ENCODE assay signal across 11 cellular contexts in genomic region chr10:48309711-48310226, GRCh38. TPM values are rescaled to one million over a fixed set of nuclear protein-coding genes. Genes with fewer than 3 reads are reported as not detected.
A peak's percentile ranks its signal among the peaks of the same experiment; 100 is the strongest.
DNase-seq lines count a peak whose midpoint lies in the region; ATAC-seq and TF ChIP-seq lines count a peak whose summit lies in the region.
"Had no signal": no experiment of that assay in that cellular context is flagged by ENCODE, and none has a peak within 500 bp of the region (broad histone marks: within the 10 kb centered on the region; RNA-seq: fewer than 3 reads in every experiment).

No MANE protein-coding gene starts in this region.

- H3K4me1 ChIP-seq in colonic mucosa: peaks cover 5% of the 10 kb centered on the region

- peaks cover 48% of the 10 kb centered on the region for H3K4me1 Mint-ChIP-seq in activated T-cell treated with anti-CD3 and anti-CD28 coated beads, Interleukin-2, amount 50 U/mL, for 72 hours (ENCODE audit: low read depth)
- H3K4me1 Mint-ChIP-seq in stimulated activated effector memory CD8-positive, alpha-beta T cell treated with anti-CD3 and anti-CD28 coated beads, Interleukin-12 subunit alpha, Interleukin-12 subunit beta, amount 100 ng/mL, for 72 hours: peaks cover 36% of the 10 kb centered on the region

- intact Hi-C loops in colonic mucosa (cut with DNase I): no loop called here

- H3K4me3 ChIP-seq in LNCaP clone FGC (ENCODE audit: low read depth, low read length) (no peak overlapping the region), colonic mucosa (no peak overlapping the region)

- no peaks in the 10 kb centered on the region for H3K36me3 ChIP-seq in colonic mucosa

- peaks cover 0 to 2% of the 10 kb centered on the region in 2 donors for H3K36me3 Mint-ChIP-seq in activated T-cell treated with anti-CD3 and anti-CD28 coated beads, Interleukin-2, amount 50 U/mL, for 72 hours (ENCODE audit: insufficient read depth in 2 of 2)
- H3K36me3 Mint-ChIP-seq in stimulated activated effector memory CD8-positive, alpha-beta T cell treated with anti-CD3 and anti-CD28 coated beads, Interleukin-12 subunit alpha, Interleukin-12 subunit beta, amount 100 ng/mL, for 72 hours: peaks cover 7% of the 10 kb centered on the region
- H3K36me3 Mint-ChIP-seq: activated naive CD4-positive, alpha-beta T cell treated with anti-CD3 and anti-CD28 coated beads, Interleukin-2, amount 10 ng/mL, durations not matched to agents 7 days and 5 days had no signal

- no peaks in the 10 kb centered on the region for H3K27me3 Mint-ChIP-seq in activated T-cell treated with anti-CD3 and anti-CD28 coated beads, Interleukin-2, amount 50 U/mL, for 72 hours (ENCODE audit: low read depth)

- H3K27ac Mint-ChIP-seq in activated T-cell treated with anti-CD3 and anti-CD28 coated beads, Interleukin-2, amount 50 U/mL, for 72 hours: peak overlapping the region; percentile 32
- no peak overlapping the region for H3K27ac Mint-ChIP-seq in stimulated activated effector memory CD8-positive, alpha-beta T cell treated with anti-CD3 and anti-CD28 coated beads, Interleukin-12 subunit alpha, Interleukin-12 subunit beta, amount 100 ng/mL, for 72 hours
- H3K27ac Mint-ChIP-seq: activated naive CD4-positive, alpha-beta T cell treated with anti-CD3 and anti-CD28 coated beads, Interleukin-2, amount 10 ng/mL, durations not matched to agents 7 days and 5 days had no signal

- TF ChIP-seq CTCF in LNCaP clone FGC (IDR thresholded peaks at IDR 0.05; ENCODE audit: control insufficient read depth, extremely low read depth, insufficient read depth) (peak; percentile 66), colonic mucosa (IDR thresholded peaks at IDR 0.05) (peak; percentile 19)

- H3K9ac ChIP-seq in colonic mucosa (ENCODE audit: low read depth in 2 of 2, low read length in 2 of 2): no peak overlapping the region

- no peak for DNase-seq in activated T-cell treated with anti-CD3 and anti-CD28 coated beads, Interleukin-2, amount 50 U/mL, for 72 hours
- no peak for DNase-seq in activated T-cell treated with anti-CD3 and anti-CD28 coated beads, Interleukin-2, amount 50 U/mL, for 1 hour
- no peak for DNase-seq in LNCaP clone FGC (ENCODE audit: low read depth)
- DNase-seq in colonic mucosa: no peak
- DNase-seq in stimulated activated effector memory CD8-positive, alpha-beta T cell treated with anti-CD3 and anti-CD28 coated beads, Interleukin-12 subunit alpha, Interleukin-12 subunit beta, amount 100 ng/mL, for 72 hours (ENCODE audit: low spot score in 2 of 2): peak in 1 of 2 donors; percentile 49
- DNase-seq in globus pallidus (ENCODE audit: low spot score): no peak
- no peak for DNase-seq in dedifferentiated amniotic fluid mesenchymal stem cell (ENCODE audit: extremely low spot score)
- DNase-seq: activated naive CD4-positive, alpha-beta T cell treated with anti-CD3 and anti-CD28 coated beads, Interleukin-2, amount 10 ng/mL, durations not matched to agents 7 days and 5 days; NCI-H2081; occipital lobe had no signal

- no peaks in the 10 kb centered on the region for H3K9me3 ChIP-seq in colonic mucosa

- no peaks in the 10 kb centered on the region for H3K27me3 ChIP-seq in colonic mucosa

- H3K27ac ChIP-seq in colonic mucosa: no peak overlapping the region

- peak; percentile 58 to 61 for ATAC-seq in activated T-cell treated with anti-CD3 and anti-CD28 coated beads, Interleukin-2, amount 50 U/mL, for 72 hours (replicated peaks in 1 of 2)
- peak; percentile 68 for ATAC-seq in stimulated activated effector memory CD8-positive, alpha-beta T cell treated with anti-CD3 and anti-CD28 coated beads, Interleukin-12 subunit alpha, Interleukin-12 subunit beta, amount 100 ng/mL, for 72 hours
- ATAC-seq in HG03439 (IDR thresholded peaks at IDR 0.05; ENCODE audit: unreplicated experiment): no peak

- H3K4me3 Mint-ChIP-seq in activated T-cell treated with anti-CD3 and anti-CD28 coated beads, Interleukin-2, amount 50 U/mL, for 72 hours: peak overlapping the region; percentile 48 to 53
- H3K4me3 Mint-ChIP-seq in stimulated activated effector memory CD8-positive, alpha-beta T cell treated with anti-CD3 and anti-CD28 coated beads, Interleukin-12 subunit alpha, Interleukin-12 subunit beta, amount 100 ng/mL, for 72 hours: peak overlapping the region; percentile 7
- H3K4me3 Mint-ChIP-seq: activated naive CD4-positive, alpha-beta T cell treated with anti-CD3 and anti-CD28 coated beads, Interleukin-2, amount 10 ng/mL, durations not matched to agents 7 days and 5 days had no signal

- H3K9me3 Mint-ChIP-seq in activated T-cell treated with anti-CD3 and anti-CD28 coated beads, Interleukin-2, amount 50 U/mL, for 72 hours: no peaks in the 10 kb centered on the region
- no peaks in the 10 kb centered on the region for H3K9me3 Mint-ChIP-seq in stimulated activated effector memory CD8-positive, alpha-beta T cell treated with anti-CD3 and anti-CD28 coated beads, Interleukin-12 subunit alpha, Interleukin-12 subunit beta, amount 100 ng/mL, for 72 hours
- H3K9me3 Mint-ChIP-seq: activated naive CD4-positive, alpha-beta T cell treated with anti-CD3 and anti-CD28 coated beads, Interleukin-2, amount 10 ng/mL, durations not matched to agents 7 days and 5 days had no signal

RNA-seq across cellular contexts. Expression of gene MAPK8, which starts 3.3 kb away (rescaled TPM):
- 10 to 100 TPM; 43.3 to 60.2 TPM for total RNA-seq in activated T-cell treated with anti-CD3 and anti-CD28 coated beads, Interleukin-2, amount 50 U/mL, for 72 hours
- 10 to 100 TPM; 32.3 to 43.3 TPM for total RNA-seq in colonic mucosa

RNA-seq across cellular contexts. Expression of gene FRMPD2, which starts 35.3 kb away (rescaled TPM):
- not detected for total RNA-seq in activated T-cell treated with anti-CD3 and anti-CD28 coated beads, Interleukin-2, amount 50 U/mL, for 72 hours
- under 1 TPM in 1 of 2 donors, not detected in 1; 0.35 TPM for total RNA-seq in colonic mucosa
